8 cellular contexts compared by ENCODE assay signal in the genomic region with DNA sequence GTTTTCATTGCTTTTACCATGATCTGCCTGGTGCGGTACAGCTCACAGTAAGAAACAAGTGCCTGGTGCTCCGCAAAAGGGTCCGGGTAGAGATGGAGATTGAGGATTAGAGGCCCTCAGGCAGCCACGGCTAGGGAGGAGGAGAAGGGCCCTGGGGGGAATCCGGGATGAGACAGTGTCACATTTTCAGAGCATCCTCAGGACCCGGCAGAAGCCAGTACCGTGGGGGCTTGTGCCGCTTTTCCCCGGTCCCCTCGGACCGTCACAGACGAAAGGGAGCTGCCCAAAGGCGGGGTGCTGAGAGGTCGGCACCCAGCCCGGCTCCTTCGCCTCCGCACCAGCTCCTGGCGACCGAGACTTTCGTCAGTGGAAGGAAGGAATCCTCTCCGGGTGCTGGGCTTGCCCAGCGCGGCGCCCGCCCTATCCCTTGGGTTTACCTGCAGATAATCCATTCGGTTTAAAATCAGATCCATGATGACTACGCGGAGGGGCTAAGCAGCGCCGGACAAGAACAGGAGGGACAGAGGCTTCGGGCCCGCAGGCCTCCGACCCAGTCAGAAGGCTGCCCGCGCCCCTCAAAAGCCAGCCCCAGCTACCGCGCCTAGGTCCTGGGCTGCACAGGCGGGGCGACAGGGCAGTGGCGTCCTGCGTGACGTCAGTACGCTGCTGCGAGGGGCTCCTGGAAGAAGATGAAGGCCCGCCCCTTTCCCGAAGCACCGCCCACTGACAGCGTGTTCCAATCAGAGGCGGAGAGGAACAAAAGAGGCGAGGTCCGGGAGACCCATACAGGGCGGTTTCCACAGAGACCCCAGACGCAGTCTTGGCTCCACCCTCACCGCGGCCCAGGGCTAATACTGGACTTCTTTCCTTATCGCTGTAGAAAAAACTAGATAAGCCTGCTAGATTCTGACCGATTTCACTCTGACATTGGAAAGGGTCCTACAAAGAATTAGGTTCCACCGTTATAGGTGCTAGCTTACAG. TPM values are rescaled to one million over a fixed set of nuclear protein-coding genes. Genes with fewer than 3 reads are reported as not detected.
DNase-seq lines count a peak whose midpoint lies in the region; ATAC-seq, FAIRE-seq and TF ChIP-seq lines count a peak whose summit lies in the region.

A gene with protein sequence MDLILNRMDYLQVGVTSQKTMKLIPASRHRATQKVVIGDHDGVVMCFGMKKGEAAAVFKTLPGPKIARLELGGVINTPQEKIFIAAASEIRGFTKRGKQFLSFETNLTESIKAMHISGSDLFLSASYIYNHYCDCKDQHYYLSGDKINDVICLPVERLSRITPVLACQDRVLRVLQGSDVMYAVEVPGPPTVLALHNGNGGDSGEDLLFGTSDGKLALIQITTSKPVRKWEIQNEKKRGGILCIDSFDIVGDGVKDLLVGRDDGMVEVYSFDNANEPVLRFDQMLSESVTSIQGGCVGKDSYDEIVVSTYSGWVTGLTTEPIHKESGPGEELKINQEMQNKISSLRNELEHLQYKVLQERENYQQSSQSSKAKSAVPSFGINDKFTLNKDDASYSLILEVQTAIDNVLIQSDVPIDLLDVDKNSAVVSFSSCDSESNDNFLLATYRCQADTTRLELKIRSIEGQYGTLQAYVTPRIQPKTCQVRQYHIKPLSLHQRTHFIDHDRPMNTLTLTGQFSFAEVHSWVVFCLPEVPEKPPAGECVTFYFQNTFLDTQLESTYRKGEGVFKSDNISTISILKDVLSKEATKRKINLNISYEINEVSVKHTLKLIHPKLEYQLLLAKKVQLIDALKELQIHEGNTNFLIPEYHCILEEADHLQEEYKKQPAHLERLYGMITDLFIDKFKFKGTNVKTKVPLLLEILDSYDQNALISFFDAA (minus strand): TSS at position 634 of the 982 bp plus-strand sequence. CDS start 161 bp downstream, at position 473.

- H3K4me3 ChIP-seq in choroid plexus epithelial cell (ENCODE audit: low read depth, low read length) = peak within 1 kb of the TSS; percentile 87
- peak within 1 kb of the TSS; percentile 72 to 89 for H3K4me3 ChIP-seq in kidney (ENCODE audit: low read length in 2 of 2)

- FAIRE-seq in kidney (lab: Jason Lieb, UNC) = peak; percentile 98

- H3K4me1 ChIP-seq in kidney (ENCODE audit: control insufficient read depth in 1 of 2, insufficient read depth in 1 of 2, low read depth in 1 of 2, low read length in 2 of 2) = no peaks in the 10 kb centered on the region

- H3K27me3 Mint-ChIP-seq in activated CD4-positive, alpha-beta T cell treated with anti-CD3 and anti-CD28 coated beads for 36 hours = peaks cover 6% of the 10 kb centered on the region

- peak within 1 kb of the TSS; percentile 89 to 92 for H3K9ac ChIP-seq in kidney (ENCODE audit: low read length in 2 of 2)

- no peaks in the 10 kb centered on the region for H3K9me3 Mint-ChIP-seq in activated CD4-positive, alpha-beta T cell treated with anti-CD3 and anti-CD28 coated beads for 36 hours (ENCODE audit: low read depth)

- peak within 1 kb of the TSS; percentile 91 for H3K4me3 Mint-ChIP-seq in activated CD4-positive, alpha-beta T cell treated with anti-CD3 and anti-CD28 coated beads for 36 hours

- POLR2A ChIA-PET in activated CD4-positive, alpha-beta T cell treated with anti-CD3 and anti-CD28 coated beads for 36 hours (lab: Charles Lee) = no interaction called here

- H3K27ac Mint-ChIP-seq in activated CD4-positive, alpha-beta T cell treated with anti-CD3 and anti-CD28 coated beads for 36 hours = peak within 1 kb of the TSS; percentile 83

- TF ChIP-seq CTCF in choroid plexus epithelial cell (conservative IDR thresholded peaks at IDR 0.05; ENCODE audit: low read depth, low read length) (no peak), kidney (IDR thresholded peaks at IDR 0.05; ENCODE audit: borderline replicate concordance, extremely low read depth, insufficient read depth) (no peak)

- peak within 1 kb of the TSS; percentile 75 to 93 for H3K27ac ChIP-seq in kidney (ENCODE audit: low read depth in 2 of 2, low read length in 2 of 2)

- CTCF ChIA-PET in activated CD4-positive, alpha-beta T cell treated with anti-CD3 and anti-CD28 coated beads for 36 hours (lab: Charles Lee) = interaction anchor here (0.6 to 2.5 kb wide), 8 partner anchors 29 to 1517 kb away, joined by 3 to 6 read pairs (median 4); no protein-coding TSS in a partner anchor

- H3K9me3 ChIP-seq in kidney (ENCODE audit: control insufficient read depth in 1 of 2, low read length in 2 of 2) = no peaks in the 10 kb centered on the region

- peaks cover 0 to 3% of the 10 kb centered on the region in 2 donors for H3K36me3 ChIP-seq in kidney (ENCODE audit: control insufficient read depth in 1 of 2, insufficient read depth in 2 of 2, low read length in 2 of 2)

- peaks cover 17% of the 10 kb centered on the region for H3K4me1 Mint-ChIP-seq in activated CD4-positive, alpha-beta T cell treated with anti-CD3 and anti-CD28 coated beads for 36 hours

- TF ChIP-seq POLR2A in GM19193 (IDR thresholded peaks at IDR 0.05; ENCODE audit: extremely low read depth, insufficient read depth, insufficient read length) = peak; percentile 85

- DNase-seq in AML-193 (lab: John Stamatoyannopoulos, UW) (peak; percentile 89 to 90), NCI-H524 (lab: John Stamatoyannopoulos, UW) (peak; percentile 87 to 91), choroid plexus epithelial cell (ENCODE audit: low read depth) (peak; percentile 97), kidney (peak; percentile 99)
- peak; percentile 98 for DNase-seq in activated CD4-positive, alpha-beta T cell treated with anti-CD3 and anti-CD28 coated beads for 36 hours
- peak; percentile 99 for DNase-seq in stimulated activated CD4-positive, alpha-beta T cell treated with anti-CD3 and anti-CD28 coated beads, Interleukin-15, amount 100 ng/mL, for 24 hours

- H3K36me3 Mint-ChIP-seq in activated CD4-positive, alpha-beta T cell treated with anti-CD3 and anti-CD28 coated beads for 36 hours (ENCODE audit: low read depth) = peaks cover 18% of the 10 kb centered on the region

- intact Hi-C loops in activated CD4-positive, alpha-beta T cell treated with anti-CD3 and anti-CD28 coated beads for 36 hours (cut with DNase I, micrococcal nuclease) = loop anchor here (1.0 to 2.0 kb wide), 4 partner anchors 46 to 282 kb away; a partner anchor contains a TSS
- intact Hi-C loops in kidney (cut with DNase I) = no loop called here

- peak; percentile 99 for ATAC-seq in HG03439 (IDR thresholded peaks at IDR 0.05; ENCODE audit: unreplicated experiment)
- ATAC-seq in activated CD4-positive, alpha-beta T cell treated with anti-CD3 and anti-CD28 coated beads for 36 hours = peak; percentile 99

RNA-seq across cellular contexts. Expression of the gene that starts here (rescaled TPM):
- total RNA-seq in activated CD4-positive, alpha-beta T cell treated with anti-CD3 and anti-CD28 coated beads for 36 hours = 10 to 100 TPM; 15.0 to 16.3 TPM
- 14.5 TPM for total RNA-seq in kidney
- 8.0 TPM for polyA plus RNA-seq in kidney (ENCODE audit: insufficient read depth, low read depth, low replicate concordance)

Comparison
In these comparisons a context has a peak if more than half of its experiments do, and no peak if none do; other contexts are left out.
1. Peak in every context shown above with its lines: DNase-seq, ATAC-seq, H3K4me3 ChIP-seq and H3K27ac ChIP-seq.